In genomic region chr10:93488956-93489528, GRCh38 we compare ENCODE assay signal across 26 cellular contexts. TPM values are rescaled to one million over a fixed set of nuclear protein-coding genes. Genes with fewer than 3 reads are reported as not detected.
DNase-seq lines count a peak whose midpoint lies in the region; ATAC-seq, FAIRE-seq and TF ChIP-seq lines count a peak whose summit lies in the region.
"Had no signal": no experiment of that assay in that cellular context is flagged by ENCODE, and none has a peak within 500 bp of the region (broad histone marks: within the 10 kb centered on the region; RNA-seq: fewer than 3 reads in every experiment).

No MANE protein-coding gene starts in this region.

- no TSS peak for BruUV-seq in endothelial cell of umbilical vein (replicated peaks; lab: Mats Ljungman, UMichigan)

- CTCF ChIA-PET in endothelial cell of umbilical vein (lab: Charles Lee): interaction anchor here (0.6 to 12.7 kb wide), 7 partner anchors 22 to 191 kb away, joined by 3 to 451 read pairs (median 4); no protein-coding TSS in a partner anchor

- no peak overlapping the region for H2BK5ac ChIP-seq in trophoblast cell (ENCODE audit: low read depth, low read length, poor library complexity)

- no peak overlapping the region for H3K14ac ChIP-seq in trophoblast cell (ENCODE audit: low read length)

- H3K27me3 ChIP-seq in SJCRH30 (no peaks in the 10 kb centered on the region), endothelial cell of umbilical vein (ENCODE audit: control insufficient read depth in 2 of 2, insufficient read depth in 2 of 2, low read length in 2 of 2) (no peaks in the 10 kb centered on the region), trophoblast cell (ENCODE audit: insufficient read depth, low read length) (no peaks in the 10 kb centered on the region)
- H3K27me3 ChIP-seq: MG63 had no signal

- H3K4me1 Mint-ChIP-seq in stimulated activated memory B cell treated with anti-CD40 and anti-IgM and Interleukin-4, amounts not matched to agents 10 μg/mL and 1 μg/mL and 100 μg/mL, for 72 hours: no peaks in the 10 kb centered on the region
- H3K4me1 Mint-ChIP-seq in activated T-cell treated with anti-CD3 and anti-CD28 coated beads, Interleukin-2, amount 50 U/mL, for 24 hours (ENCODE audit: low read depth): no peaks in the 10 kb centered on the region

- no peak overlapping the region for H3K4me2 ChIP-seq in endothelial cell of umbilical vein (ENCODE audit: insufficient read depth, low read length)
- no peak overlapping the region for H3K4me2 ChIP-seq in trophoblast cell (ENCODE audit: low read length)
- H3K4me2 ChIP-seq: SK-N-SH had no signal

- dilution Hi-C loops in endothelial cell of umbilical vein (cut with MboI; ENCODE audit: extremely low pct_ligation_motif_present, low sequenced_read_pairs): no loop called here

- H3K23ac ChIP-seq in trophoblast cell (ENCODE audit: low read length): no peak overlapping the region

- no peaks in the 10 kb centered on the region for H3K9me1 ChIP-seq in endothelial cell of umbilical vein (replicated peaks; ENCODE audit: control insufficient read depth, extremely low read depth, insufficient read depth, low read length)

- no peaks in the 10 kb centered on the region for H3K79me2 ChIP-seq in endothelial cell of umbilical vein (ENCODE audit: control insufficient read depth, insufficient read depth, low read length)
- H3K79me2 ChIP-seq in trophoblast cell (ENCODE audit: control insufficient read depth, insufficient read depth, low read length, poor library complexity): no peaks in the 10 kb centered on the region

- H2BK12ac ChIP-seq in trophoblast cell (ENCODE audit: low read length): no peak overlapping the region

- H3K4me3 ChIP-seq in AG10803 (ENCODE audit: low read length) (no peak overlapping the region), SJCRH30 (no peak overlapping the region), endothelial cell of umbilical vein (replicated peaks in 1 of 3; ENCODE audit: insufficient read depth in 1 of 3, low read depth in 1 of 3, low read length in 3 of 3) (no peak overlapping the region), trophoblast cell (ENCODE audit: low read depth, low read length) (peak overlapping the region; percentile 37)
- H3K4me3 ChIP-seq: MG63 had no signal

- intact Hi-C loops in endothelial cell of umbilical vein (cut with micrococcal nuclease): no loop called here

- TF ChIP-seq CTCF in AG10803 (conservative IDR thresholded peaks at IDR 0.05; ENCODE audit: low read length) (no peak), endothelial cell of umbilical vein (IDR thresholded peaks at IDR 0.05; ENCODE audit: extremely low read depth in 1 of 2, insufficient read depth in 1 of 2, low read depth in 1 of 2, low read length in 2 of 2) (no peak)

- no peak overlapping the region for H3K27ac Mint-ChIP-seq in stimulated activated memory B cell treated with anti-CD40 and anti-IgM and Interleukin-4, amounts not matched to agents 10 μg/mL and 1 μg/mL and 100 μg/mL, for 72 hours
- no peak overlapping the region for H3K27ac Mint-ChIP-seq in activated T-cell treated with anti-CD3 and anti-CD28 coated beads, Interleukin-2, amount 50 U/mL, for 24 hours
- H3K27ac Mint-ChIP-seq: CD8-positive, alpha-beta T cell had no signal

- TF ChIP-seq POLR2A in endothelial cell of umbilical vein (IDR thresholded peaks at IDR 0.05; ENCODE audit: low read depth, low read length): no peak

- H3K9ac ChIP-seq in endothelial cell of umbilical vein (replicated peaks; ENCODE audit: extremely low read depth, insufficient read depth, low read length) (no peak overlapping the region), trophoblast cell (ENCODE audit: low read length) (no peak overlapping the region)
- H3K9ac ChIP-seq: SK-N-SH had no signal

- H3K4me1 ChIP-seq in SJCRH30: peaks cover 16% of the 10 kb centered on the region
- no peaks in the 10 kb centered on the region for H3K4me1 ChIP-seq in endothelial cell of umbilical vein (ENCODE audit: control insufficient read depth, extremely low read depth, insufficient read depth, low read length)
- peaks cover 4 to 7% of the 10 kb centered on the region in 2 experiments for H3K4me1 ChIP-seq in trophoblast cell (ENCODE audit: control insufficient read depth in 1 of 2, insufficient read depth in 2 of 2, low read length in 2 of 2)

- POLR2A ChIA-PET in endothelial cell of umbilical vein (lab: Charles Lee): no interaction called here

- peak; percentile 65 for DNase-seq in AG10803 (ENCODE audit: low read depth)
- DNase-seq in SJCRH30: peak; percentile 85 to 92
- peak; percentile 59 for DNase-seq in endothelial cell of umbilical vein (ENCODE audit: low read depth, low spot score)
- DNase-seq in trophoblast cell: peak; percentile 8 to 52
- no peak for DNase-seq in activated T-cell treated with anti-CD3 and anti-CD28 coated beads, Interleukin-2, amount 50 U/mL, for 24 hours
- no peak for DNase-seq in effector CD8-positive, alpha-beta T cell (lab: John Stamatoyannopoulos, UW)
- DNase-seq: AML-193; C1 segment of cervical spinal cord; CD8-positive, alpha-beta T cell; DND-41; Kasumi-1; MG63; NCI-H1048; NCI-H2029 treated with DMSO at 0.1 percent for 48 hours; NCI-H226; NCI-H510A treated with DMSO at 0.1 percent for 48 hours; NCI-H774; NK-92 treated with Interleukin-12 subunit alpha and Interleukin-12 subunit beta, amount 100 ng/mL, for 24 hours; SHP77 treated with DMSO at 0.1 percent for 48 hours; SK-N-SH had no signal

- H3K36me3 ChIP-seq in SJCRH30: no peaks in the 10 kb centered on the region
- H3K36me3 ChIP-seq in endothelial cell of umbilical vein (ENCODE audit: control insufficient read depth in 2 of 2, extremely low read depth in 1 of 2, insufficient read depth in 2 of 2, low read length in 2 of 2): no peaks in the 10 kb centered on the region
- H3K36me3 ChIP-seq in trophoblast cell (ENCODE audit: control insufficient read depth in 1 of 2, insufficient read depth in 2 of 2, low read length in 2 of 2): no peaks in the 10 kb centered on the region
- H3K36me3 ChIP-seq: MG63 had no signal

- H3K27me3 Mint-ChIP-seq in stimulated activated memory B cell treated with anti-CD40 and anti-IgM and Interleukin-4, amounts not matched to agents 10 μg/mL and 1 μg/mL and 100 μg/mL, for 72 hours: peaks cover 53% of the 10 kb centered on the region
- peaks cover 30% of the 10 kb centered on the region for H3K27me3 Mint-ChIP-seq in activated T-cell treated with anti-CD3 and anti-CD28 coated beads, Interleukin-2, amount 50 U/mL, for 24 hours

- no peak overlapping the region for H3K4ac ChIP-seq in trophoblast cell (ENCODE audit: low read depth, low read length)

- H2BK120ac ChIP-seq in trophoblast cell (ENCODE audit: insufficient read depth, low read length, poor library complexity): no peak overlapping the region

- H3K18ac ChIP-seq in trophoblast cell (ENCODE audit: low read length): no peak overlapping the region

- no peaks in the 10 kb centered on the region for H3K79me1 ChIP-seq in trophoblast cell (ENCODE audit: low read length)

- FAIRE-seq in endothelial cell of umbilical vein (lab: Jason Lieb, UNC): no peak
- FAIRE-seq: G401.6, GM12892 had no signal

- WGBS in trophoblast cell (ENCODE audit: extremely low coverage, insufficient coverage, insufficient read length): no CpG with 5 or more reads among the region's 4 CpGs

- H3K27ac ChIP-seq in SJCRH30 (peak overlapping the region; percentile 66), endothelial cell of umbilical vein (ENCODE audit: insufficient read depth, low read depth, low read length) (no peak overlapping the region), trophoblast cell (ENCODE audit: low read depth, low read length) (no peak overlapping the region)
- H3K27ac ChIP-seq: 22Rv1, RWPE1 had no signal

- H4K91ac ChIP-seq in trophoblast cell (ENCODE audit: low read depth, low read length): no peak overlapping the region

- H3K4me3 Mint-ChIP-seq in stimulated activated memory B cell treated with anti-CD40 and anti-IgM and Interleukin-4, amounts not matched to agents 10 μg/mL and 1 μg/mL and 100 μg/mL, for 72 hours: no peak overlapping the region
- H3K4me3 Mint-ChIP-seq in activated T-cell treated with anti-CD3 and anti-CD28 coated beads, Interleukin-2, amount 50 U/mL, for 24 hours: no peak overlapping the region
- H3K4me3 Mint-ChIP-seq: CD8-positive, alpha-beta T cell had no signal

- H4K20me1 ChIP-seq in endothelial cell of umbilical vein (replicated peaks; ENCODE audit: control insufficient read depth, extremely low read depth, insufficient read depth, low read length): no peaks in the 10 kb centered on the region

- no peak overlapping the region for H4K12ac ChIP-seq in trophoblast cell (ENCODE audit: low read depth, low read length)

- no peak for ATAC-seq in stimulated activated memory B cell treated with anti-CD40 and anti-IgM and Interleukin-4, amounts not matched to agents 10 μg/mL and 1 μg/mL and 100 μg/mL, for 72 hours
- no peak for ATAC-seq in GM18511 (IDR thresholded peaks at IDR 0.05; ENCODE audit: unreplicated experiment)
- ATAC-seq: CD8-positive, alpha-beta T cell had no signal

- H3K9me3 ChIP-seq in SJCRH30 (replicated peaks) (no peaks in the 10 kb centered on the region), endothelial cell of umbilical vein (replicated peaks; ENCODE audit: control insufficient read depth, insufficient read depth, low read length) (no peaks in the 10 kb centered on the region), trophoblast cell (ENCODE audit: insufficient read depth, low read depth, low read length) (peaks cover 1% of the 10 kb centered on the region)
- H3K9me3 ChIP-seq: MG63, SK-N-SH had no signal

- H3K9me3 Mint-ChIP-seq in stimulated activated memory B cell treated with anti-CD40 and anti-IgM and Interleukin-4, amounts not matched to agents 10 μg/mL and 1 μg/mL and 100 μg/mL, for 72 hours: no peaks in the 10 kb centered on the region
- no peaks in the 10 kb centered on the region for H3K9me3 Mint-ChIP-seq in activated T-cell treated with anti-CD3 and anti-CD28 coated beads, Interleukin-2, amount 50 U/mL, for 24 hours
- H3K9me3 Mint-ChIP-seq: CD8-positive, alpha-beta T cell had no signal

- H4K8ac ChIP-seq in trophoblast cell (ENCODE audit: low read depth, low read length): no peak overlapping the region

- H2AFZ ChIP-seq in endothelial cell of umbilical vein (ENCODE audit: low read depth, low read length): no peak overlapping the region
- no peak overlapping the region for H2AFZ ChIP-seq in trophoblast cell (ENCODE audit: insufficient read depth, low read length, poor library complexity)

- no peaks in the 10 kb centered on the region for H3K36me3 Mint-ChIP-seq in stimulated activated memory B cell treated with anti-CD40 and anti-IgM and Interleukin-4, amounts not matched to agents 10 μg/mL and 1 μg/mL and 100 μg/mL, for 72 hours
- no peaks in the 10 kb centered on the region for H3K36me3 Mint-ChIP-seq in activated T-cell treated with anti-CD3 and anti-CD28 coated beads, Interleukin-2, amount 50 U/mL, for 24 hours (ENCODE audit: low read depth)
- H3K36me3 Mint-ChIP-seq: CD8-positive, alpha-beta T cell had no signal

- no peak overlapping the region for H2AK5ac ChIP-seq in trophoblast cell (ENCODE audit: low read length)

RNA-seq across cellular contexts. Expression of gene MYOF, which starts 6.9 kb away (rescaled TPM):
- total RNA-seq in SJCRH30 (2014; rRNA removed; shearing (Covaris generic)): 4.2 and 4.6 TPM in 2 replicates
- 342 and 379 TPM in 2 replicates for total RNA-seq in endothelial cell of umbilical vein
- 66.6 and 98.4 TPM in 2 replicates for polyA plus RNA-seq in endothelial cell of umbilical vein
- polyA plus RNA-seq in endothelial cell of umbilical vein (2011; cell fraction: cytosol; rRNA removed): 135 and 154 TPM in 2 replicates
- 255 and 311 TPM in 2 replicates for polyA plus RNA-seq in endothelial cell of umbilical vein (2011; cell fraction: nucleus; rRNA removed)
- 238 and 280 TPM in 2 replicates for polyA plus RNA-seq in endothelial cell of umbilical vein (2012)
- 161 and 175 TPM in 2 replicates for polyA minus RNA-seq in endothelial cell of umbilical vein
- polyA minus RNA-seq in endothelial cell of umbilical vein (2011; cell fraction: cytosol; rRNA and poly(A)+ RNA removed): 34.8 TPM
- polyA minus RNA-seq in endothelial cell of umbilical vein (2011; cell fraction: nucleus; rRNA and poly(A)+ RNA removed): 214 and 240 TPM in 2 replicates
- polyA plus RNA-seq in trophoblast cell (2013): 105 and 106 TPM in 2 replicates
- total RNA-seq: CD8-positive, alpha-beta T cell had no signal

RNA-seq across cellular contexts. Expression of gene CEP55, which starts 7.4 kb away (rescaled TPM):
- 43.2 and 49.4 TPM in 2 replicates for total RNA-seq in SJCRH30 (2014; rRNA removed; shearing (Covaris generic))
- 58.9 and 63.0 TPM in 2 replicates for total RNA-seq in endothelial cell of umbilical vein
- 13.8 and 17.4 TPM in 2 replicates for polyA plus RNA-seq in endothelial cell of umbilical vein
- 32.1 and 33.5 TPM in 2 replicates for polyA plus RNA-seq in endothelial cell of umbilical vein (2011; cell fraction: cytosol; rRNA removed)
- 17.7 and 25.4 TPM in 2 replicates for polyA plus RNA-seq in endothelial cell of umbilical vein (2011; cell fraction: nucleus; rRNA removed)
- polyA plus RNA-seq in endothelial cell of umbilical vein (2012): 25.8 and 64.9 TPM in 2 replicates
- 11.5 and 13.4 TPM in 2 replicates for polyA minus RNA-seq in endothelial cell of umbilical vein
- 25.9 TPM for polyA minus RNA-seq in endothelial cell of umbilical vein (2011; cell fraction: cytosol; rRNA and poly(A)+ RNA removed)
- 7.3 and 12.3 TPM in 2 replicates for polyA minus RNA-seq in endothelial cell of umbilical vein (2011; cell fraction: nucleus; rRNA and poly(A)+ RNA removed)
- polyA plus RNA-seq in trophoblast cell (2013): 26.3 and 28.5 TPM in 2 replicates

Comparison
In these comparisons a context has a peak if more than half of its experiments do, and no peak if none do; other contexts are left out.
1. DNase-seq: peak in AG10803 (single experiment), SJCRH30 (2 of 2), endothelial cell of umbilical vein (single experiment) and trophoblast cell (2 of 2); none in activated T-cell treated with anti-CD3 and anti-CD28 coated beads, Interleukin-2, amount 50 U/mL, for 24 hours (single experiment) and effector CD8-positive, alpha-beta T cell (single experiment).
2. RNA of gene MYOF, which starts 6.9 kb away (total RNA-seq): 342 to 379 TPM in endothelial cell of umbilical vein; 4.2 to 4.6 TPM in SJCRH30; every median in the first group is over 10 times any median in the second.